In genomic region chr3:55013145-55013544, GRCh38 we compare ENCODE assay signal across 16 cellular contexts.
DNase-seq lines count a peak whose midpoint lies in the region; ATAC-seq, FAIRE-seq and TF ChIP-seq lines count a peak whose summit lies in the region.
"Had no signal": no experiment of that assay in that cellular context is flagged by ENCODE, and none has a peak within 500 bp of the region (broad histone marks: within the 10 kb centered on the region; RNA-seq: fewer than 3 reads in every experiment).

No MANE protein-coding gene starts in this region.

- TF ChIP-seq CTCF in HepG2 (CRISPR knock-in tag; IDR thresholded peaks at IDR 0.05), result no peak
- no peak for TF ChIP-seq CTCF in right lobe of liver (IDR thresholded peaks at IDR 0.05)
- peak; percentile 18; the same call in 1 of the 2 replicates for TF ChIP-seq CTCF in WERI-Rb-1 (IDR thresholded peaks at IDR 0.05; ENCODE audit: low read depth, low read length)
- no peak for TF ChIP-seq CTCF in kidney (IDR thresholded peaks at IDR 0.05; ENCODE audit: borderline replicate concordance, extremely low read depth, insufficient read depth)
- TF ChIP-seq CTCF in nephron progenitor cell (IDR thresholded peaks at IDR 0.05), result no peak

- H3K4me2 ChIP-seq in HepG2 (ENCODE audit: low read depth, low read length), result no peak overlapping the region

- FAIRE-seq in HepG2 (lab: Jason Lieb, UNC) (no peak), kidney (lab: Jason Lieb, UNC) (no peak)
- FAIRE-seq: frontal cortex, H54 had no signal

- H3K9me3 Mint-ChIP-seq in nephron progenitor cell, result no peaks in the 10 kb centered on the region

- no peak overlapping the region for H3K4me3 Mint-ChIP-seq in nephron progenitor cell
- no peak overlapping the region for H3K4me3 Mint-ChIP-seq in T-helper 17 cell
- H3K4me3 Mint-ChIP-seq: activated CD4-positive, alpha-beta T cell treated with anti-CD3 and anti-CD28 coated beads for 36 hours had no signal

- no peaks in the 10 kb centered on the region; a peak in 1 of 5 replicates for H3K27me3 ChIP-seq in HepG2 (ENCODE audit: control insufficient read depth in 1 of 2, insufficient read depth in 2 of 2, low read length in 2 of 2)
- no peaks in the 10 kb centered on the region for H3K27me3 ChIP-seq in right lobe of liver
- no peaks in the 10 kb centered on the region for H3K27me3 ChIP-seq in WERI-Rb-1 (ENCODE audit: insufficient read depth, low read depth, severe bottlenecking)
- H3K27me3 ChIP-seq: BLaER1 treated with 17β-estradiol and CSF1 and Interleukin-3, amounts not matched to agents 10 nM and 100 nM had no signal

- H3K36me3 ChIP-seq in HepG2 (replicated peaks in 1 of 2; ENCODE audit: control insufficient read depth in 1 of 2, insufficient read depth in 2 of 2, low read length in 2 of 2) (no peaks in the 10 kb centered on the region), right lobe of liver (no peaks in the 10 kb centered on the region), WERI-Rb-1 (no peaks in the 10 kb centered on the region), kidney (ENCODE audit: control insufficient read depth in 1 of 2, insufficient read depth in 2 of 2, low read length in 2 of 2) (no peaks in the 10 kb centered on the region)
- H3K36me3 ChIP-seq: BLaER1 treated with 17β-estradiol and CSF1 and Interleukin-3, amounts not matched to agents 10 nM and 100 nM had no signal

- no TSS peak for BruUV-seq in HepG2 (replicated peaks; lab: Mats Ljungman, UMichigan)

- DNase-seq in HepG2 (ENCODE audit: low spot score), result no peak
- no peak for DNase-seq in right lobe of liver
- DNase-seq in WERI-Rb-1, result peak; percentile 28
- DNase-seq in iris pigment epithelial cell (ENCODE audit: low read depth), result peak; percentile 33
- no peak for DNase-seq in kidney
- no peak for DNase-seq in nephron progenitor cell
- no peak for DNase-seq in T-helper 17 cell
- DNase-seq: activated CD4-positive, alpha-beta T cell treated with anti-CD3 and anti-CD28 coated beads for 36 hours; activated effector memory CD4-positive, alpha-beta T cell treated with anti-CD3 and anti-CD28 coated beads, Interleukin-2, amount 50 U/mL, for 16 hours; cerebellar nuclear complex; NCI-H2081 treated with DMSO at 0.1 percent for 48 hours had no signal

- no peaks in the 10 kb centered on the region for H4K20me1 ChIP-seq in HepG2 (ENCODE audit: insufficient read depth, low read length)
- H4K20me1 ChIP-seq: BLaER1 treated with 17β-estradiol and CSF1 and Interleukin-3, amounts not matched to agents 10 nM and 100 nM had no signal

- intact Hi-C loops in HepG2 (cut with micrococcal nuclease; ENCODE audit: unreplicated experiment) (loop anchor here (1.0 kb wide), 1 partner anchor 62 kb away; no protein-coding TSS in a partner anchor), right lobe of liver (cut with DNase I) (no loop called here), kidney (cut with DNase I) (no loop called here)

- ATAC-seq in HepG2, result peak; percentile 60
- no peak for ATAC-seq in right lobe of liver
- ATAC-seq in GM19455 (IDR thresholded peaks at IDR 0.05; ENCODE audit: unreplicated experiment), result no peak
- ATAC-seq in T-helper 17 cell, result no peak
- ATAC-seq: activated CD4-positive, alpha-beta T cell treated with anti-CD3 and anti-CD28 coated beads for 36 hours had no signal

- no peak for TF ChIP-seq RAD21 in HepG2 (CRISPR knock-in tag; IDR thresholded peaks at IDR 0.05)

- CTCF ChIA-PET in HepG2 (lab: Yijun Ruan, JAX; ENCODE audit: low intra/inter-chr PET ratio, low total read pairs), result no interaction called here

- H3K27ac ChIP-seq in HepG2 (ENCODE audit: extremely low read length, insufficient read depth, low read length), result no peak overlapping the region
- H3K27ac ChIP-seq in right lobe of liver, result no peak overlapping the region
- no peak overlapping the region for H3K27ac ChIP-seq in WERI-Rb-1
- no peak overlapping the region for H3K27ac ChIP-seq in kidney (ENCODE audit: low read depth in 2 of 2, low read length in 2 of 2)
- H3K27ac ChIP-seq: BLaER1 treated with 17β-estradiol and CSF1 and Interleukin-3, amounts not matched to agents 10 nM and 100 nM had no signal

- H3K36me3 Mint-ChIP-seq in nephron progenitor cell (ENCODE audit: low read depth) (no peaks in the 10 kb centered on the region), T-helper 17 cell (ENCODE audit: low read depth) (no peaks in the 10 kb centered on the region)

- in situ Hi-C loops in HepG2 (cut with HindIII; ENCODE audit: extremely low pct_ligation_motif_present, low pct_unique_long_range_greater_than_20kb), result no loop called here

- 23% methylated on average over 4 of the region's 4 CpGs for WGBS in HepG2 (ENCODE audit: low lambda C conversion rate)
- 44% methylated on average over 4 of the region's 4 CpGs for WGBS in right lobe of liver (ENCODE audit: insufficient coverage, low coverage, low lambda C conversion rate, missing lambda C conversion rate)

- H3K9ac ChIP-seq in HepG2 (ENCODE audit: insufficient read depth, low read depth, low read length) (no peak overlapping the region), kidney (ENCODE audit: low read length in 2 of 2) (no peak overlapping the region)
- H3K9ac ChIP-seq: BLaER1 treated with 17β-estradiol and CSF1 and Interleukin-3, amounts not matched to agents 10 nM and 100 nM had no signal

- peaks cover 7% of the 10 kb centered on the region for H3K27me3 Mint-ChIP-seq in nephron progenitor cell (ENCODE audit: low read depth, poor library complexity)
- no peaks in the 10 kb centered on the region for H3K27me3 Mint-ChIP-seq in T-helper 17 cell
- H3K27me3 Mint-ChIP-seq: activated CD4-positive, alpha-beta T cell treated with anti-CD3 and anti-CD28 coated beads for 36 hours; progenitor cell of endocrine pancreas had no signal

- no peak overlapping the region for H2AFZ ChIP-seq in HepG2 (ENCODE audit: low read length)

- H3K4me1 ChIP-seq in HepG2 (ENCODE audit: insufficient read depth, low read length) (no peaks in the 10 kb centered on the region), right lobe of liver (no peaks in the 10 kb centered on the region), kidney (ENCODE audit: control insufficient read depth in 1 of 2, insufficient read depth in 1 of 2, low read depth in 1 of 2, low read length in 2 of 2) (no peaks in the 10 kb centered on the region)

- H3K4me3 ChIP-seq in HepG2 (replicated peaks in 1 of 3; ENCODE audit: insufficient read depth in 1 of 3, low read depth in 2 of 3, low read length in 3 of 3), result no peak overlapping the region
- H3K4me3 ChIP-seq in right lobe of liver, result no peak overlapping the region
- H3K4me3 ChIP-seq in WERI-Rb-1 (ENCODE audit: low read depth, low read length), result no peak overlapping the region
- H3K4me3 ChIP-seq in kidney (ENCODE audit: low read length in 2 of 2), result no peak overlapping the region
- H3K4me3 ChIP-seq: BLaER1 treated with 17β-estradiol and CSF1 and Interleukin-3, amounts not matched to agents 10 nM and 100 nM had no signal

- no peak overlapping the region for H3K27ac Mint-ChIP-seq in nephron progenitor cell
- no peak overlapping the region for H3K27ac Mint-ChIP-seq in T-helper 17 cell
- H3K27ac Mint-ChIP-seq: activated CD4-positive, alpha-beta T cell treated with anti-CD3 and anti-CD28 coated beads for 36 hours; progenitor cell of endocrine pancreas had no signal

- H3K4me1 Mint-ChIP-seq in nephron progenitor cell (peaks cover 22% of the 10 kb centered on the region), T-helper 17 cell (no peaks in the 10 kb centered on the region)
- H3K4me1 Mint-ChIP-seq: activated CD4-positive, alpha-beta T cell treated with anti-CD3 and anti-CD28 coated beads for 36 hours had no signal

- TF ChIP-seq EP300 in HepG2 (IDR thresholded peaks at IDR 0.05; ENCODE audit: low read depth in 2 of 2, low read length in 2 of 2) (no peak), HepG2 (CRISPR knock-in tag; IDR thresholded peaks at IDR 0.05; ENCODE audit: borderline replicate concordance) (no peak)

- TF ChIP-seq POLR2A in HepG2 (IDR thresholded peaks at IDR 0.05; ENCODE audit: insufficient read depth in 1 of 2, low read depth in 2 of 2, low read length in 2 of 2) (no peak), right lobe of liver (IDR thresholded peaks at IDR 0.05) (no peak)

- POLR2A ChIA-PET in HepG2 (lab: Yijun Ruan, JAX), result no interaction called here

- H3K9me3 ChIP-seq in HepG2 (ENCODE audit: low read length), result no peaks in the 10 kb centered on the region
- H3K9me3 ChIP-seq in right lobe of liver, result no peaks in the 10 kb centered on the region
- H3K9me3 ChIP-seq in WERI-Rb-1 (ENCODE audit: severe bottlenecking), result no peaks in the 10 kb centered on the region
- H3K9me3 ChIP-seq in kidney (ENCODE audit: control insufficient read depth in 1 of 2, low read length in 2 of 2), result no peaks in the 10 kb centered on the region
- H3K9me3 ChIP-seq in T-helper 17 cell (ENCODE audit: control insufficient read depth, low read length, poor library complexity, severe bottlenecking), result no peaks in the 10 kb centered on the region
- H3K9me3 ChIP-seq: BLaER1 treated with 17β-estradiol and CSF1 and Interleukin-3, amounts not matched to agents 10 nM and 100 nM had no signal

- no peaks in the 10 kb centered on the region for H3K79me2 ChIP-seq in HepG2 (ENCODE audit: insufficient read depth, low read length)

TF ChIP-seq in HepG2, 621 proteins besides CTCF, POLR2A, EP300 and RAD21:
- TF ChIP-seq ASH2L (IDR thresholded peaks at IDR 0.05; ENCODE audit: insufficient read length, low read depth, low read length) (no peak), MEIS1 (CRISPR knock-in tag; IDR thresholded peaks at IDR 0.05; ENCODE audit: borderline replicate concordance) (no peak), SMARCE1 (IDR thresholded peaks at IDR 0.05; ENCODE audit: borderline replicate concordance) (no peak), MXD1 (CRISPR knock-in tag; IDR thresholded peaks at IDR 0.05) (no peak), ZNF296 (CRISPR knock-in tag; conservative IDR thresholded peaks at IDR 0.05) (no peak), ZNF468 (CRISPR knock-in tag; IDR thresholded peaks at IDR 0.05) (no peak)

Comparison
In these comparisons a context has a peak if more than half of its experiments do, and no peak if none do; other contexts are left out.
1. DNase-seq: peak in WERI-Rb-1 (single experiment) and iris pigment epithelial cell (single experiment); none in HepG2 (single experiment), right lobe of liver (0 of 3), kidney (single experiment), nephron progenitor cell (single experiment) and T-helper 17 cell (0 of 3).